In the genomic region with DNA sequence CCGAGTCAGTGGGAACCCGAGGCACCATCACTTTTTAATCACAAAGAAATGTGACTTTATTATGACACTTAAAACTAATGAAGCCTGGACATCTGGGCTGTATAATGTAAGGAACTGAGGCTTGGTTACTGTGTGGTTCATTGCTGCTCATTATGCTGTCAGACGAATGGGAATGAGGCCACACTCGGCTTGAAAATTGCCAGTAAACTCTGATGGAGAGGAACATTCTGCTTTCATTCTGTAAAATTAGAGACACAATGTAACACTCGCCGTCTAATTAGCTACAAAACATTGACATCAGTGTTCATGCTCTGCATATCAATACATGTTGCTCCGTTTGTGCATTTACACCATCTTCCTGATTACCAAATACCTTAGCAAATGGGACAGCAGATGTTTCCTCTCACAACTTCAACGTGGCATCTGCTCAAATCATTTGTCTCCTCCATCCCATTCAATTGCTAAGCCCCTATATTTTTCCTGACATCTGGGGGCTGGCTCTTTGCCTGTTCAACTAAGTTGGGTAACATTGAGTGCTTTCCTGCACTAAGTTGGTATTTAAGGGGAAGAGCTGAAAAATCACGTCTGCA, we compare ENCODE assay signal across 19 cellular contexts.
A peak's percentile ranks its signal among the peaks of the same experiment; 100 is the strongest.
DNase-seq lines count a peak whose midpoint lies in the region; ATAC-seq, FAIRE-seq and TF ChIP-seq lines count a peak whose summit lies in the region.
"Had no signal": no experiment of that assay in that cellular context is flagged by ENCODE, and none has a peak within 500 bp of the region (broad histone marks: within the 10 kb centered on the region; RNA-seq: fewer than 3 reads in every experiment).

No MANE protein-coding gene starts in this region.

- no peak overlapping the region for H3K27ac ChIP-seq in OCI-LY3 (ENCODE audit: low read length)
- H3K27ac ChIP-seq in suprapubic skin, result peak overlapping the region; percentile 13
- H3K27ac ChIP-seq: SJCRH30, thoracic aorta had no signal

- DNase-seq in GM12892 (ENCODE audit: insufficient read length), result no peak
- peak; percentile 10 to 47 for DNase-seq in foreskin fibroblast
- DNase-seq in suprapubic skin (ENCODE audit: low spot score in 2 of 2), result no peak
- DNase-seq in NCI-H187 treated with DMSO at 0.1 percent for 48 hours (lab: John Stamatoyannopoulos, UW), result no peak
- no peak for DNase-seq in T-helper 9 cell
- DNase-seq in activated naive CD4-positive, alpha-beta T cell treated with anti-CD3 and anti-CD28 coated beads, Interleukin-2, amount 50 U/mL, for 72 hours (ENCODE audit: low spot score in 2 of 2), result no peak
- DNase-seq: activated CD4-positive, alpha-beta T cell treated with anti-CD3 and anti-CD28 coated beads for 36 hours; activated gamma-delta T cell; aorta; CD4-positive, CD25-positive, alpha-beta regulatory T cell; DND-41; GOT3; Karpas-422; mesenchymal stem cell; NCI-H446 treated with DMSO at 0.1 percent for 48 hours had no signal

- TF ChIP-seq POLR2A in GM12892 (IDR thresholded peaks at IDR 0.05; ENCODE audit: low read depth, low read length), result no peak
- TF ChIP-seq POLR2A in suprapubic skin (IDR thresholded peaks at IDR 0.05), result no peak

- H3K9me3 ChIP-seq in OCI-LY3 (ENCODE audit: insufficient read depth, low read length) (no peaks in the 10 kb centered on the region), suprapubic skin (no peaks in the 10 kb centered on the region)
- H3K9me3 ChIP-seq: SJCRH30, thoracic aorta had no signal

- H3K27me3 ChIP-seq in OCI-LY3 (ENCODE audit: low read depth, low read length) (no peaks in the 10 kb centered on the region; the same call in 1 of the 2 replicates), suprapubic skin (no peaks in the 10 kb centered on the region)
- H3K27me3 ChIP-seq: SJCRH30 had no signal

- H3K9me3 Mint-ChIP-seq in activated naive CD4-positive, alpha-beta T cell treated with anti-CD3 and anti-CD28 coated beads, Interleukin-2, amount 50 U/mL, for 72 hours, result no peaks in the 10 kb centered on the region

- H3K36me3 ChIP-seq in OCI-LY3 (replicated peaks; ENCODE audit: low read depth, low read length) (no peaks in the 10 kb centered on the region), suprapubic skin (no peaks in the 10 kb centered on the region)
- H3K36me3 ChIP-seq: SJCRH30, thoracic aorta had no signal

- FAIRE-seq in GM12892 (lab: Jason Lieb, UNC), result peak; percentile 76

- WGBS in suprapubic skin, result 57% methylated on average over 9 of the region's 9 CpGs

- no peak for ATAC-seq in activated naive CD4-positive, alpha-beta T cell treated with anti-CD3 and anti-CD28 coated beads, Interleukin-2, amount 50 U/mL, for 72 hours
- ATAC-seq: activated CD4-positive, alpha-beta T cell treated with anti-CD3 and anti-CD28 coated beads for 36 hours; sciatic nerve had no signal

- no peak overlapping the region for H3K27ac Mint-ChIP-seq in activated naive CD4-positive, alpha-beta T cell treated with anti-CD3 and anti-CD28 coated beads, Interleukin-2, amount 50 U/mL, for 72 hours
- H3K27ac Mint-ChIP-seq: activated CD4-positive, alpha-beta T cell treated with anti-CD3 and anti-CD28 coated beads for 36 hours; CD4-positive, CD25-positive, alpha-beta regulatory T cell had no signal

- no peaks in the 10 kb centered on the region for H3K36me3 Mint-ChIP-seq in activated naive CD4-positive, alpha-beta T cell treated with anti-CD3 and anti-CD28 coated beads, Interleukin-2, amount 50 U/mL, for 72 hours
- H3K36me3 Mint-ChIP-seq: CD4-positive, CD25-positive, alpha-beta regulatory T cell had no signal

- no peak for TF ChIP-seq EP300 in suprapubic skin (IDR thresholded peaks at IDR 0.05)

- no peaks in the 10 kb centered on the region for H3K79me2 ChIP-seq in OCI-LY3 (ENCODE audit: low read length)

- H3K4me1 ChIP-seq in OCI-LY3 (ENCODE audit: low read length) (no peaks in the 10 kb centered on the region), suprapubic skin (peaks cover 2% of the 10 kb centered on the region)
- H3K4me1 ChIP-seq: SJCRH30 had no signal

- H4K20me1 ChIP-seq in OCI-LY3 (ENCODE audit: insufficient read depth, low read length), result no peaks in the 10 kb centered on the region

- H2AFZ ChIP-seq in OCI-LY3 (ENCODE audit: low read depth, low read length), result peak overlapping the region; percentile 4; the same call in 1 of the 2 replicates

- TF ChIP-seq CTCF in OCI-LY3 (IDR thresholded peaks at IDR 0.05; ENCODE audit: low read depth, low read length) (no peak), foreskin fibroblast (IDR thresholded peaks at IDR 0.05; ENCODE audit: low read depth, low read length) (no peak), suprapubic skin (IDR thresholded peaks at IDR 0.05) (no peak)

- no peak overlapping the region for H3K9ac ChIP-seq in OCI-LY3 (ENCODE audit: low read length)

- H3K4me3 ChIP-seq in OCI-LY3 (ENCODE audit: low read length) (no peak overlapping the region), foreskin fibroblast (ENCODE audit: low read depth in 1 of 2, low read length in 2 of 2) (peak overlapping the region in 1 of 2 donors; percentile 35), suprapubic skin (no peak overlapping the region)
- H3K4me3 ChIP-seq: SJCRH30, thoracic aorta had no signal

- no peak overlapping the region; the same call in 1 of the 2 replicates for H3K4me2 ChIP-seq in OCI-LY3 (ENCODE audit: low read length)

Comparison
In these comparisons a context has a peak if more than half of its experiments do, and no peak if none do; other contexts are left out.
1. DNase-seq: peak in foreskin fibroblast (2 of 2); none in GM12892 (single experiment), suprapubic skin (0 of 2), NCI-H187 treated with DMSO at 0.1 percent for 48 hours (single experiment), T-helper 9 cell (single experiment) and activated naive CD4-positive, alpha-beta T cell treated with anti-CD3 and anti-CD28 coated beads, Interleukin-2, amount 50 U/mL, for 72 hours (0 of 2).